10 cellular contexts compared by ENCODE assay signal in the genomic region with DNA sequence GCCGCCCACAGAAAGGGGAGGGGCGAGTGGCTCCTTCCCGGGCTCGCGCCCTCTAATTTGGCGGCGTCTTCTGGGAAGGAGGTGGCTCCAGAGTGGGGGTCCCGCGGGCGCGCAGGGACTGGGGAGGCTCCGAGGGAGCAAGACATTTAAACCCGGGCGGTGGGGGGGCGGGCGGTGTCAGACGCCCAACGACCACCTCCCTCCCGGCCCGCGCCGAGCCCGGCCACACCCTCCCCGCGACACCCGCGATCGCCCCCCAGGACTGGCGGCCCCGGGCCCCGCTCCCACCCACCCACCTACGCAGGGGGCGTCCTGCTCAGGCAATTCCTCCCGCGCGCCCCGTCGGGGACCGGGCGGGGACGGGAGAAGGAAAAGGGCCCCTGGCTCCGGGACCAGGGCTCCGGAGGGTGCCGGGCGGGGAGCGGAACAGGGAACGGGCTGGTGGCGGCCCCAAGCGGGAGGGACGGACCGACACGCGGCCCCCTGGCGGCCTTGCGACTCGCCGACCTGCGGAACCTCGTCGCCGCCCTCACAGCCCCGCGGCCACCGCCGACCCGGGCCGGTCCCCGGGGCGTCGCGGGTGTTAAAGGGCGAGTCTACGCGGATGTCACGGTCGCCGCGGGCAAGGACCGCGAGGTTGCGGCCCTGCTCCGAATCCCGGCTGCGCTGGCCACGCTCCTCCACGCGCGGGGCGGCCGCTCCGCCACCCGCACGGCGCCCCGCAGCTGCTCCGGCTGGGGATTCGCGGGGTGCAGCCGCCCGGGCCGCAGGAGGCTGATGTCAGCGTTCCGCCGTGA.
A peak's percentile ranks its signal among the peaks of the same experiment; 100 is the strongest.
DNase-seq lines count a peak whose midpoint lies in the region; ATAC-seq, FAIRE-seq and TF ChIP-seq lines count a peak whose summit lies in the region.
"Had no signal": no experiment of that assay in that cellular context is flagged by ENCODE, and none has a peak within 500 bp of the region (broad histone marks: within the 10 kb centered on the region; RNA-seq: fewer than 3 reads in every experiment).

No MANE protein-coding gene starts in this region.

- FAIRE-seq in A549 (lab: Jason Lieb, UNC) (no peak), GM12892 (lab: Jason Lieb, UNC) (no peak)
- FAIRE-seq: keratinocyte had no signal

- 0 out of 5 replicates have a peak, but pooled peaks of 1 of the 2 experiments have one; percentile 18 for TF ChIP-seq RAD21 in A549 (conservative IDR thresholded peaks at IDR 0.05 in 1 of 2, IDR thresholded peaks at IDR 0.05 in 1 of 2)

- no peaks in the 10 kb centered on the region for H3K9me2 ChIP-seq in GM23338 (ENCODE audit: insufficient read depth)

- H3K27ac Mint-ChIP-seq in GM23338: no peak overlapping the region

- peaks cover 23% of the 10 kb centered on the region for H3K27me3 ChIP-seq in GM23338 (ENCODE audit: insufficient read depth)
- peaks cover 3 to 66% of the 10 kb centered on the region in 2 experiments for H3K27me3 ChIP-seq in mesenchymal stem cell (ENCODE audit: control insufficient read depth in 1 of 2, insufficient read depth in 1 of 2, low read length in 2 of 2)

- H2AFZ ChIP-seq in GM23338 (peak overlapping the region; percentile 90), mesenchymal stem cell (ENCODE audit: low read depth, low read length) (no peak overlapping the region)

- TF ChIP-seq EP300 in A549 (IDR thresholded peaks at IDR 0.05): no peak

- H2AK5ac ChIP-seq in mesenchymal stem cell (ENCODE audit: low read length, severe bottlenecking): no peak overlapping the region

- ATAC-seq in A549 (peak; percentile 95 to 97), GM23338 (peak; percentile 95), GM21529 (IDR thresholded peaks at IDR 0.05; ENCODE audit: unreplicated experiment) (no peak), GM18520 (IDR thresholded peaks at IDR 0.05; ENCODE audit: unreplicated experiment) (no peak)

- no peak overlapping the region for H2BK12ac ChIP-seq in mesenchymal stem cell (ENCODE audit: low read length in 2 of 2)

- H3K9me3 ChIP-seq in A549 (no peaks in the 10 kb centered on the region), mesenchymal stem cell (ENCODE audit: control insufficient read depth, low read length) (no peaks in the 10 kb centered on the region)

- H3K4ac ChIP-seq in mesenchymal stem cell (ENCODE audit: low read depth in 1 of 2, low read length in 2 of 2): no peak overlapping the region

- H3K4me2 ChIP-seq in A549 (peak overlapping the region; percentile 98), GM23338 (peak overlapping the region; percentile 75), mesenchymal stem cell (ENCODE audit: low read length, poor library complexity, severe bottlenecking) (no peak overlapping the region)

- H2BK15ac ChIP-seq in mesenchymal stem cell (ENCODE audit: low read depth, poor library complexity, severe bottlenecking): no peak overlapping the region

- DNase-seq in A549 (ENCODE audit: low read depth in 1 of 2, low spot score in 1 of 2) (peak; percentile 43 to 45), GM23338 (ENCODE audit: low spot score) (peak; percentile 83), astrocyte of the spinal cord (ENCODE audit: low read depth, low spot score) (no peak), mesenchymal stem cell (no peak), GM12892 (ENCODE audit: insufficient read length) (no peak)
- no peak for DNase-seq in activated naive CD4-positive, alpha-beta T cell treated with Interleukin-2 at 50 U/mL for 16 hours
- DNase-seq: NCI-H2171 treated with DMSO at 0.1 percent for 48 hours had no signal

- POLR2A ChIA-PET in A549 (lab: Yijun Ruan, JAX): no interaction called here

- peaks cover 3% of the 10 kb centered on the region; the same call in 1 of the 3 replicates for H3K36me3 Mint-ChIP-seq in GM23338 (ENCODE audit: low read depth)

- TF ChIP-seq CTCF in A549 (IDR thresholded peaks at IDR 0.05) (peak; percentile 50; the same call in 2 of the 3 replicates), GM23338 (conservative IDR thresholded peaks at IDR 0.05; ENCODE audit: low read depth in 2 of 2) (peak; percentile 35 to 52; a peak in 3 of 4 replicates), astrocyte of the spinal cord (IDR thresholded peaks at IDR 0.05; ENCODE audit: low read depth, low read length) (peak; percentile 35)

- no peak overlapping the region for H3K23ac ChIP-seq in mesenchymal stem cell (ENCODE audit: low read length in 2 of 2)

- no peak overlapping the region for H2BK120ac ChIP-seq in mesenchymal stem cell (ENCODE audit: low read depth, low read length)

- H3K9me3 Mint-ChIP-seq in GM23338: no peaks in the 10 kb centered on the region

- H3K27ac ChIP-seq in A549 (peak overlapping the region; percentile 56 to 80; a peak in 5 of 6 replicates), GM23338 (ENCODE audit: low read depth) (no peak overlapping the region), mesenchymal stem cell (ENCODE audit: low read length, poor library complexity, severe bottlenecking) (no peak overlapping the region)

- no peak overlapping the region for H4K8ac ChIP-seq in mesenchymal stem cell (ENCODE audit: low read length)

- no peak overlapping the region for H4K91ac ChIP-seq in mesenchymal stem cell (ENCODE audit: low read length)

- H4K20me1 ChIP-seq in GM23338 (replicated peaks; ENCODE audit: insufficient read depth): no peaks in the 10 kb centered on the region

- no peaks in the 10 kb centered on the region for H3K79me1 ChIP-seq in mesenchymal stem cell (replicated peaks; ENCODE audit: low read length, poor library complexity, severe bottlenecking)

- H3K4me3 Mint-ChIP-seq in GM23338: peak overlapping the region; percentile 72

- no peak overlapping the region for H3K14ac ChIP-seq in mesenchymal stem cell (ENCODE audit: low read length in 2 of 2)

- peak overlapping the region; percentile 63 for H3K4me3 ChIP-seq in A549
- peak overlapping the region; percentile 60 for H3K4me3 ChIP-seq in GM23338
- peak overlapping the region; percentile 35 for H3K4me3 ChIP-seq in astrocyte of the spinal cord (ENCODE audit: low read depth, low read length)
- H3K4me3 ChIP-seq in mesenchymal stem cell (ENCODE audit: insufficient read depth in 1 of 2, low read depth in 1 of 2, low read length in 2 of 2): peak overlapping the region in 1 of 2 experiments; percentile 68

- no peaks in the 10 kb centered on the region for H3K36me3 ChIP-seq in GM23338 (ENCODE audit: insufficient read depth)
- no peaks in the 10 kb centered on the region for H3K36me3 ChIP-seq in mesenchymal stem cell (ENCODE audit: control insufficient read depth in 1 of 2, insufficient read depth in 2 of 2, low read depth in 1 of 2, low read length in 2 of 2)

- no peak overlapping the region for H2BK5ac ChIP-seq in mesenchymal stem cell (ENCODE audit: low read depth, low read length, poor library complexity, severe bottlenecking)

- H3K79me2 ChIP-seq in GM23338 (replicated peaks; ENCODE audit: insufficient read depth): no peaks in the 10 kb centered on the region

- TF ChIP-seq POLR2A in A549 (IDR thresholded peaks at IDR 0.05; ENCODE audit: low read length) (no peak), GM12892 (IDR thresholded peaks at IDR 0.05; ENCODE audit: low read depth, low read length) (no peak)

- H3K9ac ChIP-seq in mesenchymal stem cell (ENCODE audit: low read length): peak overlapping the region; percentile 32

- CTCF ChIA-PET in A549 (lab: Yijun Ruan, JAX): interaction anchor here (0.7 to 1.4 kb wide), 3 partner anchors 11 to 45 kb away, joined by 3 to 6 read pairs (median 3); no protein-coding TSS in a partner anchor

- peaks cover 17% of the 10 kb centered on the region for H3K4me1 ChIP-seq in A549
- no peaks in the 10 kb centered on the region for H3K4me1 ChIP-seq in GM23338 (ENCODE audit: insufficient read depth)
- no peaks in the 10 kb centered on the region for H3K4me1 ChIP-seq in mesenchymal stem cell (ENCODE audit: control insufficient read depth, insufficient read depth, low read depth, low read length)

- no peak overlapping the region for H3K18ac ChIP-seq in mesenchymal stem cell (ENCODE audit: low read depth in 1 of 2, low read length in 2 of 2)

- H3K27me3 Mint-ChIP-seq in GM23338 (ENCODE audit: insufficient read depth, low read depth, poor library complexity): peaks cover 8% of the 10 kb centered on the region

- WGBS in A549 (ENCODE audit: missing lambda C conversion rate): 14% methylated on average over 26 of the region's 104 CpGs
- 97% methylated on average over 82 of the region's 104 CpGs for WGBS in mesenchymal stem cell

- in situ Hi-C loops in astrocyte of the spinal cord (cut with HindIII; ENCODE audit: low sequenced_read_pairs): no loop called here

- H3F3A ChIP-seq in GM23338 (replicated peaks; ENCODE audit: low read depth): no peaks in the 10 kb centered on the region

- H3K4me1 Mint-ChIP-seq in GM23338: peaks cover 2% of the 10 kb centered on the region; the same call in 1 of the 3 replicates

TF ChIP-seq in A549, 52 proteins besides CTCF, POLR2A, EP300 and RAD21 (continues in another document):
- TF ChIP-seq ZFP36 (IDR thresholded peaks at IDR 0.05; ENCODE audit: borderline replicate concordance, partially characterized antibody) (no peak), CHD2 (IDR thresholded peaks at IDR 0.05; ENCODE audit: low read length, partially characterized antibody) (no peak), JUNB (IDR thresholded peaks at IDR 0.05) (no peak), CBX2 (IDR thresholded peaks at IDR 0.05; ENCODE audit: borderline replicate concordance, low read depth) (no peak), RNF2 (IDR thresholded peaks at IDR 0.05; ENCODE audit: borderline replicate concordance, low read depth) (0 out of 2 replicates have a peak, but pooled peaks have one; percentile 78), CBX8 (IDR thresholded peaks at IDR 0.05) (no peak; the same call in 1 of the 2 replicates), ZNF302 (CRISPR knock-in tag; IDR thresholded peaks at IDR 0.05) (no peak)

TF ChIP-seq in GM23338, 12 proteins besides CTCF, POLR2A, EP300 and RAD21 (continues in another document):
- no peak for TF ChIP-seq CREB1 (CRISPR knock-in tag; IDR thresholded peaks at IDR 0.05; ENCODE audit: low read depth)
- TF ChIP-seq EZH2phosphoT487 (IDR thresholded peaks at IDR 0.05; ENCODE audit: unreplicated experiment): no peak
- no peak for TF ChIP-seq POLR2AphosphoS5 (IDR thresholded peaks at IDR 0.05; ENCODE audit: low read depth)

Comparison
In these comparisons a context has a peak if more than half of its experiments do, and no peak if none do; other contexts are left out.
1. ATAC-seq: peak in A549 (2 of 2) and GM23338 (single experiment); none in GM21529 (single experiment) and GM18520 (single experiment).
2. DNase-seq: peak in A549 (2 of 2) and GM23338 (single experiment); none in astrocyte of the spinal cord (single experiment), mesenchymal stem cell (single experiment), GM12892 (single experiment) and activated naive CD4-positive, alpha-beta T cell treated with Interleukin-2 at 50 U/mL for 16 hours (single experiment).
3. H3K27ac ChIP-seq: peak in A549 (2 of 2); none in GM23338 (single experiment) and mesenchymal stem cell (single experiment).
4. Peak in every context shown above with its lines, with median percentiles within 50 percentile points of each other: CTCF ChIP-seq.